Comparison of ENCODE assay signal across 12 cellular contexts in genomic region chr1:109793089-109793485, GRCh38. TPM values are rescaled to one million over a fixed set of nuclear protein-coding genes. Genes with fewer than 3 reads are reported as not detected.
A peak's percentile ranks its signal among the peaks of the same experiment; 100 is the strongest.
DNase-seq lines count a peak whose midpoint lies in the region; ATAC-seq, FAIRE-seq and TF ChIP-seq lines count a peak whose summit lies in the region.
"Had no signal": no experiment of that assay in that cellular context is flagged by ENCODE, and none has a peak within 500 bp of the region (broad histone marks: within the 10 kb centered on the region; RNA-seq: fewer than 3 reads in every experiment).

No MANE protein-coding gene starts in this region.

- no peak for ATAC-seq in A549
- ATAC-seq in HG03432 (IDR thresholded peaks at IDR 0.05; ENCODE audit: unreplicated experiment): no peak
- no peak for ATAC-seq in WTC11

- H3K9ac ChIP-seq in duodenal mucosa (ENCODE audit: low read depth in 1 of 2, low read length in 2 of 2): peak overlapping the region; percentile 21 to 27

- no peaks in the 10 kb centered on the region for H3K36me3 ChIP-seq in duodenal mucosa (ENCODE audit: control insufficient read depth in 1 of 2, insufficient read depth in 2 of 2, low read length in 2 of 2)

- H3K9me3 ChIP-seq in A549 (no peaks in the 10 kb centered on the region), duodenal mucosa (ENCODE audit: control insufficient read depth in 1 of 2, low read length in 2 of 2) (no peaks in the 10 kb centered on the region)

- POLR2A ChIA-PET in A549 (lab: Yijun Ruan, JAX): interaction anchor here (1.9 kb wide), 2 partner anchors 187 to 192 kb away, joined by 5 to 14 read pairs; partner anchors contain the start of gene AHCYL1
- POLR2A ChIA-PET in WTC11 (lab: Charles Lee): interaction anchor here (0.8 to 1.9 kb wide), 2 partner anchors 53 to 191 kb away, joined by 3 to 7 read pairs; partner anchors contain the start of gene AHCYL1

- no peak overlapping the region for H3K4me3 ChIP-seq in A549
- H3K4me3 ChIP-seq in duodenal mucosa (ENCODE audit: low read depth in 1 of 2, low read length in 2 of 2): peak overlapping the region; percentile 13 to 17

- DNase-seq in A549 (ENCODE audit: low read depth in 1 of 2, low spot score in 1 of 2) (no peak), NCI-H69 (lab: John Stamatoyannopoulos, UW) (peak; percentile 33), anterior cingulate cortex (lab: John Stamatoyannopoulos, UW) (no peak), SKM-1 treated with dmso at 0.1 percent for 144 hours (lab: John Stamatoyannopoulos, UW; ENCODE audit: unreplicated experiment) (no peak), WTC11 (ENCODE audit: low spot score) (no peak)
- DNase-seq: activated CD4-positive, alpha-beta T cell treated with anti-CD3 and anti-CD28 coated beads, Interleukin-2, amount 50 U/mL, for 48 hours had no signal

- WGBS in A549 (ENCODE audit: missing lambda C conversion rate): 91% methylated on average over 4 of the region's 5 CpGs

- H3K36me3 Mint-ChIP-seq in nephron (ENCODE audit: low read depth): no peaks in the 10 kb centered on the region
- H3K36me3 Mint-ChIP-seq in WTC11: no peaks in the 10 kb centered on the region

- H3K4me3 Mint-ChIP-seq in nephron (peak overlapping the region in 1 of 3 experiments; percentile 37), WTC11 (no peak overlapping the region)

- TF ChIP-seq EP300 in A549 (IDR thresholded peaks at IDR 0.05): no peak

- H3K4me2 ChIP-seq in A549: peak overlapping the region; percentile 86

- H3K4me1 Mint-ChIP-seq in nephron (peaks cover 60% of the 10 kb centered on the region), WTC11 (peaks cover 34% of the 10 kb centered on the region)

- H3K27ac ChIP-seq in A549 (peak overlapping the region; percentile 98), duodenal mucosa (ENCODE audit: low read depth, low read length) (peak overlapping the region; percentile 35)

- no peaks in the 10 kb centered on the region for H3K9me3 Mint-ChIP-seq in nephron
- H3K9me3 Mint-ChIP-seq in WTC11: no peaks in the 10 kb centered on the region

- peak overlapping the region; percentile 94 to 97 (median 95) for H3K27ac Mint-ChIP-seq in nephron
- H3K27ac Mint-ChIP-seq in WTC11: no peak overlapping the region

- TF ChIP-seq CTCF in A549 (IDR thresholded peaks at IDR 0.05) (no peak), nephron (IDR thresholded peaks at IDR 0.05; ENCODE audit: unreplicated experiment in 3 of 3) (no peak), WTC11 (IDR thresholded peaks at IDR 0.05) (no peak)

- H3K27me3 ChIP-seq in duodenal mucosa (ENCODE audit: control insufficient read depth in 1 of 2, insufficient read depth in 2 of 2, low read length in 2 of 2): no peaks in the 10 kb centered on the region

- H3K27me3 Mint-ChIP-seq in nephron (ENCODE audit: low read depth) (peaks cover 5% of the 10 kb centered on the region), WTC11 (ENCODE audit: low read depth) (peaks cover 4% of the 10 kb centered on the region; the same call in 1 of the 2 replicates)

- peaks cover 66% of the 10 kb centered on the region for H3K4me1 ChIP-seq in A549
- peaks cover 73 to 89% of the 10 kb centered on the region in 2 donors for H3K4me1 ChIP-seq in duodenal mucosa (ENCODE audit: control insufficient read depth in 1 of 2, insufficient read depth in 2 of 2, low read length in 2 of 2)

- no peak for FAIRE-seq in A549 (lab: Jason Lieb, UNC)
- FAIRE-seq: colon, GM18507, islet of Langerhans had no signal

- TF ChIP-seq POLR2A in A549 (IDR thresholded peaks at IDR 0.05; ENCODE audit: low read length): no peak

- CTCF ChIA-PET in A549 (lab: Yijun Ruan, JAX) (interaction anchor here (0.8 to 28.1 kb wide), 12 partner anchors 8 to 187 kb away, joined by 3 to 969 read pairs (median 6); partner anchors contain the start of gene AHCYL1), WTC11 (lab: Charles Lee) (interaction anchor here (1.1 to 3.6 kb wide), 10 partner anchors 17 to 303 kb away, joined by 3 to 75 read pairs (median 10); partner anchors contain the start of gene AHCYL1)

- TF ChIP-seq RAD21 in A549 (conservative IDR thresholded peaks at IDR 0.05 in 1 of 2, IDR thresholded peaks at IDR 0.05 in 1 of 2): no peak

TF ChIP-seq in A549, 52 proteins besides CTCF, POLR2A, EP300 and RAD21:
- TF ChIP-seq CEBPB (IDR thresholded peaks at IDR 0.05) (peak in 1 of 2 experiments; percentile 55; a peak in 1 of 4 replicates), JUN (IDR thresholded peaks at IDR 0.05) (no peak)

TF ChIP-seq in WTC11, 78 proteins besides CTCF, POLR2A, EP300 and RAD21 (continues in another document):
- TF ChIP-seq ESRRA (CRISPR knock-in tag; IDR thresholded peaks at IDR 0.05; ENCODE audit: borderline replicate concordance) (no peak), PREB (CRISPR knock-in tag; IDR thresholded peaks at IDR 0.05; ENCODE audit: borderline replicate concordance) (no peak), ZNF317 (CRISPR knock-in tag; IDR thresholded peaks at IDR 0.05; ENCODE audit: borderline replicate concordance, low read depth) (no peak), HMGA2 (CRISPR knock-in tag; IDR thresholded peaks at IDR 0.05) (no peak), ARID4B (CRISPR knock-in tag; IDR thresholded peaks at IDR 0.05; ENCODE audit: borderline replicate concordance) (no peak), FOXP1 (CRISPR knock-in tag; IDR thresholded peaks at IDR 0.05; ENCODE audit: borderline replicate concordance) (no peak), FOXP4 (CRISPR knock-in tag; IDR thresholded peaks at IDR 0.05) (no peak), ZNF423 (CRISPR knock-in tag; IDR thresholded peaks at IDR 0.05) (no peak), GABPB1 (CRISPR knock-in tag; IDR thresholded peaks at IDR 0.05) (no peak), NR2C2 (CRISPR knock-in tag; IDR thresholded peaks at IDR 0.05) (no peak)

RNA-seq across cellular contexts. Expression of gene EPS8L3, which starts 29.4 kb away (rescaled TPM):
- polyA plus RNA-seq in A549 (2011; rRNA removed) (5.1 and 7.4 TPM in 2 replicates), A549 (2017; fragmentation: RNase III; extraction: RNeasy Plus Mini Kit Qiagen cat#74134 plus additional on column Dnase treatment) (1.4 to 3.3 TPM (median 2.4 TPM) in 3 replicates)
- polyA plus RNA-seq in A549 (2012; cell fraction: cytosol; rRNA removed): 1.3 and 1.5 TPM in 2 replicates
- polyA plus RNA-seq in A549 (2012; cell fraction: nucleus; rRNA removed): 8.6 and 9.1 TPM in 2 replicates
- polyA minus RNA-seq in A549 (2011; rRNA and poly(A)+ RNA removed): 7.1 and 7.4 TPM in 2 replicates
- total RNA-seq in WTC11 (2021): 0.17 to 0.41 TPM in 2 of 3 replicates, not detected in the other

RNA-seq across cellular contexts. Expression of gene GSTM3, which starts 52.2 kb away (rescaled TPM):
- polyA plus RNA-seq in A549 (2011; rRNA removed) (55.7 and 67.6 TPM in 2 replicates), A549 (2017; fragmentation: RNase III; extraction: RNeasy Plus Mini Kit Qiagen cat#74134 plus additional on column Dnase treatment) (39.8 to 44.1 TPM (median 43.0 TPM) in 3 replicates)
- polyA plus RNA-seq in A549 (2012; cell fraction: cytosol; rRNA removed): 29.1 and 30.9 TPM in 2 replicates
- polyA plus RNA-seq in A549 (2012; cell fraction: nucleus; rRNA removed): 13.2 and 19.5 TPM in 2 replicates
- polyA minus RNA-seq in A549 (2011; rRNA and poly(A)+ RNA removed): 15.9 and 18.2 TPM in 2 replicates
- 2.2 to 3.5 TPM (median 3.3 TPM) in 3 replicates for total RNA-seq in WTC11 (2021)
